Comparison of ENCODE assay signal across 8 cellular contexts in genomic region chr19:45528744-45529453, GRCh38. TPM values are rescaled to one million over a fixed set of nuclear protein-coding genes. Genes with fewer than 3 reads are reported as not detected.
DNase-seq lines count a peak whose midpoint lies in the region; FAIRE-seq and TF ChIP-seq lines count a peak whose summit lies in the region.

No MANE protein-coding gene starts in this region.

- CTCF ChIA-PET in CD4-positive, alpha-beta memory T cell (lab: Charles Lee; ENCODE audit: partially characterized antibody): interaction anchor here (1.3 kb wide), 1 partner anchor 113 kb away, joined by 3 read pairs; no protein-coding TSS in a partner anchor

- peaks cover 20% of the 10 kb centered on the region for H3K36me3 Mint-ChIP-seq in progenitor cell of endocrine pancreas (ENCODE audit: insufficient read depth)
- H3K36me3 Mint-ChIP-seq in CD4-positive, alpha-beta memory T cell: peaks cover 16 to 31% of the 10 kb centered on the region in 2 donors

- H3K27ac ChIP-seq in Peyer's patch: peak overlapping the region in 1 of 4 donors; percentile 46
- no peak overlapping the region for H3K27ac ChIP-seq in CD4-positive, alpha-beta memory T cell (ENCODE audit: low read depth, low read length)

- intact Hi-C loops in head of caudate nucleus (cut with DNase I): loop anchor here (10.0 kb wide), 1 partner anchor 116 kb away; no protein-coding TSS in a partner anchor
- intact Hi-C loops in CD4-positive, alpha-beta memory T cell (cut with micrococcal nuclease): no loop called here

- peaks cover 0 to 32% (median 7%) of the 10 kb centered on the region in 3 donors for H3K36me3 ChIP-seq in Peyer's patch
- peaks cover 22% of the 10 kb centered on the region for H3K36me3 ChIP-seq in CD4-positive, alpha-beta memory T cell (ENCODE audit: insufficient read depth, low read length)

- H3K4me3 Mint-ChIP-seq in progenitor cell of endocrine pancreas (ENCODE audit: low read depth): peak overlapping the region; percentile 68
- H3K4me3 Mint-ChIP-seq in CD4-positive, alpha-beta memory T cell: peak overlapping the region in 1 of 8 donors; percentile 62

- H3K9me3 ChIP-seq in Peyer's patch: no peaks in the 10 kb centered on the region
- H3K9me3 ChIP-seq in CD4-positive, alpha-beta memory T cell (ENCODE audit: control insufficient read depth in 1 of 2, low read length in 2 of 2): no peaks in the 10 kb centered on the region

- POLR2A ChIA-PET in CD4-positive, alpha-beta memory T cell (lab: Charles Lee; ENCODE audit: partially characterized antibody): interaction anchor here (1.1 to 1.6 kb wide), 2 partner anchors 90 to 110 kb away, joined by 3 read pairs; partner anchors contain the start of gene EML2

- TF ChIP-seq POLR2A in Peyer's patch (IDR thresholded peaks at IDR 0.05) (no peak), H54 (IDR thresholded peaks at IDR 0.05; ENCODE audit: low read depth, low read length) (no peak)

- peaks cover 0 to 19% (median 3%) of the 10 kb centered on the region in 4 donors for H3K4me1 ChIP-seq in Peyer's patch
- H3K4me1 ChIP-seq in CD4-positive, alpha-beta memory T cell (ENCODE audit: insufficient read depth, low read length): peaks cover 6% of the 10 kb centered on the region

- peak overlapping the region; percentile 90 for H3K27ac Mint-ChIP-seq in progenitor cell of endocrine pancreas
- no peak overlapping the region for H3K27ac Mint-ChIP-seq in CD4-positive, alpha-beta memory T cell

- peak in 1 of 6 experiments; percentile 2 for TF ChIP-seq CTCF in Peyer's patch (IDR thresholded peaks at IDR 0.05)
- no peak for TF ChIP-seq CTCF in progenitor cell of endocrine pancreas (IDR thresholded peaks at IDR 0.05; ENCODE audit: unreplicated experiment)

- H3K27me3 Mint-ChIP-seq in progenitor cell of endocrine pancreas: no peaks in the 10 kb centered on the region
- peaks cover 0 to 2% of the 10 kb centered on the region in 2 donors for H3K27me3 Mint-ChIP-seq in CD4-positive, alpha-beta memory T cell

- FAIRE-seq in H54 (lab: Jason Lieb, UNC): no peak

- no peaks in the 10 kb centered on the region for H3K27me3 ChIP-seq in Peyer's patch
- no peaks in the 10 kb centered on the region for H3K27me3 ChIP-seq in CD4-positive, alpha-beta memory T cell (ENCODE audit: insufficient read depth, low read length)

- H3K4me1 Mint-ChIP-seq in progenitor cell of endocrine pancreas (ENCODE audit: low read depth): peaks cover 13% of the 10 kb centered on the region
- H3K4me1 Mint-ChIP-seq in CD4-positive, alpha-beta memory T cell: peaks cover 2 to 15% (median 10%) of the 10 kb centered on the region in 4 donors

- DNase-seq in NCI-H2107 treated with DMSO at 0.1 percent for 48 hours (lab: John Stamatoyannopoulos, UW; ENCODE audit: unreplicated experiment) (peak; percentile 28), NCI-H2107 (lab: John Stamatoyannopoulos, UW) (no peak), Peyer's patch (peak in 2 of 3 donors; percentile 71 to 79), head of caudate nucleus (peak; percentile 47 to 93 (median 80)), progenitor cell of endocrine pancreas (ENCODE audit: low spot score, unreplicated experiment) (peak; percentile 49), H54 (ENCODE audit: insufficient read length, low spot score) (no peak), NOMO-1 (lab: John Stamatoyannopoulos, UW; ENCODE audit: unreplicated experiment in 2 of 2) (no peak)
- no peak for DNase-seq in CD4-positive, alpha-beta memory T cell

- H3K4me3 ChIP-seq in Peyer's patch: peak overlapping the region in 3 of 4 donors; percentile 16 to 48 (median 46)
- no peak overlapping the region for H3K4me3 ChIP-seq in CD4-positive, alpha-beta memory T cell (ENCODE audit: low read length in 2 of 2)

- H3K9me3 Mint-ChIP-seq in progenitor cell of endocrine pancreas (ENCODE audit: low read depth): peaks cover 10% of the 10 kb centered on the region
- peaks cover 0 to 10% (median 4%) of the 10 kb centered on the region in 8 donors for H3K9me3 Mint-ChIP-seq in CD4-positive, alpha-beta memory T cell

RNA-seq across cellular contexts. Expression of gene VASP, which starts 21.6 kb away (rescaled TPM):
- total RNA-seq in Peyer's patch (100 to 1,000 TPM in 3 of 4 donors, 10 to 100 TPM in 1; 81.7 to 123 (median 112) TPM), progenitor cell of endocrine pancreas (93.4 and 94.9 TPM in 2 replicates)
- total RNA-seq in CD4-positive, alpha-beta memory T cell: 10 to 100 TPM; 89.8 to 92.8 TPM
- 10 to 100 TPM; 49.1 to 53.4 TPM for polyA plus RNA-seq in CD4-positive, alpha-beta memory T cell

RNA-seq across cellular contexts. Expression of gene PPM1N, which starts 30.7 kb away (rescaled TPM):
- total RNA-seq in Peyer's patch: 1 to 10 TPM in 2 of 4 donors, not detected in 2; 1.5 to 1.7 TPM
- 0.62 TPM in 1 of 2 replicates, not detected in the other for total RNA-seq in progenitor cell of endocrine pancreas
- 1 to 10 TPM; 5.8 to 7.9 TPM for total RNA-seq in CD4-positive, alpha-beta memory T cell
- 1 to 10 TPM; 3.7 to 4.0 TPM for polyA plus RNA-seq in CD4-positive, alpha-beta memory T cell

RNA-seq across cellular contexts. Expression of gene RTN2, which starts 32.1 kb away (rescaled TPM):
- total RNA-seq in Peyer's patch (10 to 100 TPM in 1 of 4 donors, 1 to 10 TPM in 2, under 1 TPM in 1; 0.53 to 42.1 (median 4.3) TPM), progenitor cell of endocrine pancreas (17.9 and 21.6 TPM in 2 replicates)
- 1 to 10 TPM in 1 of 2 experiments, under 1 TPM in 1; 0.14 to 1.1 TPM for total RNA-seq in CD4-positive, alpha-beta memory T cell
- polyA plus RNA-seq in CD4-positive, alpha-beta memory T cell: under 1 TPM in 1 of 2 donors, not detected in 1; 0.48 TPM

RNA-seq across cellular contexts. Expression of gene OPA3, which starts 55.7 kb away (rescaled TPM):
- total RNA-seq in Peyer's patch: 10 to 100 TPM in 3 of 4 donors, 1 to 10 TPM in 1; 5.0 to 26.6 (median 13.6) TPM
- total RNA-seq in progenitor cell of endocrine pancreas: 14.4 and 16.5 TPM in 2 replicates
- 10 to 100 TPM in 1 of 2 experiments, 1 to 10 TPM in 1; 9.9 to 10.8 TPM for total RNA-seq in CD4-positive, alpha-beta memory T cell
- 10 to 100 TPM in 1 of 2 donors, 1 to 10 TPM in 1; 4.4 to 12.9 TPM for polyA plus RNA-seq in CD4-positive, alpha-beta memory T cell

Comparison
In these comparisons a context has a peak if more than half of its experiments do, and no peak if none do; other contexts are left out.
1. DNase-seq: peak in NCI-H2107 treated with DMSO at 0.1 percent for 48 hours (single experiment), Peyer's patch (2 of 3), head of caudate nucleus (42 of 42) and progenitor cell of endocrine pancreas (single experiment); none in NCI-H2107 (single experiment), H54 (single experiment), NOMO-1 (0 of 2) and CD4-positive, alpha-beta memory T cell (0 of 5).
2. H3K4me3 ChIP-seq: peak in Peyer's patch (3 of 4); none in CD4-positive, alpha-beta memory T cell (0 of 2).